26 cellular contexts compared by ENCODE assay signal in the genomic region with DNA sequence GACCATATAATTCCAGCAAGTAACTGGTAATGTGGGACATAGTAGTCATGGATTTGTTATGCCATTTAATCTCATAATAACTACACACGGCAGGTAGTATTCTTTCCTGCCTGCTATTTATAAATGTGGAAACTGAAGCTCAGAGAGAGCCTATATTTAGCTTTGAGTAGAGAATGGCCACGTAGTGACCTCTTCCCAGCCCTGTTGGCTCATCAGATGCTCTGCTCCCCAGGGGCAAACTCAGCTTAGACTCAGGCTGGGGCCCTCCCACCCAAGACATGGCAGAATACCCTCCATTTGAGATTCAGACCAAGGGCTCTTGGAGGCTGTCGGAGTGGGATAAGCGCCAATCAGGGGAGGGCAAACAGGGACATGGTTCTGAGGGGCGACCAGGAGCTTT. TPM values are rescaled to one million over a fixed set of nuclear protein-coding genes. Genes with fewer than 3 reads are reported as not detected.
DNase-seq lines count a peak whose midpoint lies in the region; ATAC-seq and TF ChIP-seq lines count a peak whose summit lies in the region.
"Had no signal": no experiment of that assay in that cellular context is flagged by ENCODE, and none has a peak within 500 bp of the region (broad histone marks: within the 10 kb centered on the region; RNA-seq: fewer than 3 reads in every experiment).

No MANE protein-coding gene starts in this region.

- H3K4me2 ChIP-seq in neural progenitor cell, result no peak overlapping the region
- H3K4me2 ChIP-seq: GM23338 had no signal

- no peaks in the 10 kb centered on the region for H3K79me2 ChIP-seq in neural progenitor cell (ENCODE audit: low read depth)

- H3K36me3 ChIP-seq in right atrium auricular region, result no peaks in the 10 kb centered on the region
- H3K36me3 ChIP-seq in cardiac muscle cell, result no peaks in the 10 kb centered on the region
- H3K36me3 ChIP-seq in neural progenitor cell, result no peaks in the 10 kb centered on the region
- no peaks in the 10 kb centered on the region for H3K36me3 ChIP-seq in tibial nerve

- 59 to 65% methylated on average over 5 of the region's 5 CpGs for WGBS in tibial nerve, 2 donors

- peak overlapping the region; percentile 13 for H3K27ac Mint-ChIP-seq in neural progenitor cell
- H3K27ac Mint-ChIP-seq: B cell, GM23338, IgD-negative memory B cell had no signal

- no peak overlapping the region for H3K27ac ChIP-seq in right atrium auricular region
- H3K27ac ChIP-seq in cardiac muscle cell, result peak overlapping the region; percentile 43
- H3K27ac ChIP-seq in neural progenitor cell, result no peak overlapping the region
- no peak overlapping the region for H3K27ac ChIP-seq in tibial nerve
- H3K27ac ChIP-seq: 22Rv1 had no signal

- no peak overlapping the region for H2AFZ ChIP-seq in neural progenitor cell (replicated peaks)
- H2AFZ ChIP-seq: GM23338 had no signal

- no peak overlapping the region for H3K4me3 ChIP-seq in right atrium auricular region
- no peak overlapping the region for H3K4me3 ChIP-seq in cardiac muscle cell
- H3K4me3 ChIP-seq in neural progenitor cell, result no peak overlapping the region
- no peak overlapping the region for H3K4me3 ChIP-seq in tibial nerve
- H3K4me3 ChIP-seq: GM23338 had no signal

- no peak for TF ChIP-seq POLR2A in tibial nerve (IDR thresholded peaks at IDR 0.05)

- no peak for TF ChIP-seq EP300 in tibial nerve (IDR thresholded peaks at IDR 0.05)

- peaks cover 10% of the 10 kb centered on the region for H3K27me3 Mint-ChIP-seq in neural progenitor cell (ENCODE audit: insufficient read depth, low read depth)

- H3K9me3 Mint-ChIP-seq in neural progenitor cell, result no peaks in the 10 kb centered on the region
- H3K9me3 Mint-ChIP-seq: CD4-positive, CD25-positive, alpha-beta regulatory T cell had no signal

- H3K4me1 Mint-ChIP-seq in neural progenitor cell, result peaks cover 36% of the 10 kb centered on the region

- H3K4me1 ChIP-seq in right atrium auricular region, result peaks cover 0 to 18% of the 10 kb centered on the region in 2 donors
- H3K4me1 ChIP-seq in cardiac muscle cell (ENCODE audit: low read depth), result peaks cover 38% of the 10 kb centered on the region
- no peaks in the 10 kb centered on the region for H3K4me1 ChIP-seq in neural progenitor cell
- no peaks in the 10 kb centered on the region for H3K4me1 ChIP-seq in tibial nerve

- DNase-seq in Right ventricle myocardium inferior (ENCODE audit: missing footprints) (no peak), right atrium auricular region (ENCODE audit: low spot score) (no peak), cardiac muscle cell (ENCODE audit: low read depth in 1 of 2, low spot score in 1 of 2) (peak in 1 of 2 donors; percentile 46), neural progenitor cell (ENCODE audit: low spot score) (no peak), tibial nerve (ENCODE audit: low spot score in 2 of 2) (no peak)
- no peak for DNase-seq in activated CD4-positive, CD25-positive, alpha-beta regulatory T cell treated with anti-CD3 and anti-CD28 coated beads, Interleukin-2, amount 50 U/mL, for 72 hours
- DNase-seq in stimulated activated CD4-positive, alpha-beta T cell treated with anti-CD3 and anti-CD28 coated beads, Interleukin-2, amount 100 ng/mL, for 48 hours, result no peak
- DNase-seq: CD4-positive, CD25-positive, alpha-beta regulatory T cell; COR-L47; DMS 273 treated with DMSO at 0.1 percent for 48 hours; DND-41; HCEC 1CT; Karpas-422; NCI-H1048; NCI-H1436; NCI-H2029 treated with DMSO at 0.1 percent for 48 hours; NCI-H2171; NCI-H446 treated with DMSO at 0.1 percent for 48 hours; NCI-H69; NK-92 treated with Interleukin-12 subunit alpha and Interleukin-12 subunit beta, amount 100 ng/mL, for 24 hours; SHP77 had no signal

- ATAC-seq in Right ventricle myocardium inferior (peak; percentile 81), HG03196 (IDR thresholded peaks at IDR 0.05; ENCODE audit: unreplicated experiment) (no peak)
- ATAC-seq: GM23338 had no signal

- H3F3A ChIP-seq in neural progenitor cell (ENCODE audit: low read depth), result no peaks in the 10 kb centered on the region

- H3K9me3 ChIP-seq in right atrium auricular region (no peaks in the 10 kb centered on the region), cardiac muscle cell (ENCODE audit: low read depth) (no peaks in the 10 kb centered on the region), neural progenitor cell (ENCODE audit: low read depth) (no peaks in the 10 kb centered on the region), tibial nerve (no peaks in the 10 kb centered on the region)

- H3K27me3 ChIP-seq in right atrium auricular region (no peaks in the 10 kb centered on the region), cardiac muscle cell (no peaks in the 10 kb centered on the region), neural progenitor cell (no peaks in the 10 kb centered on the region), tibial nerve (no peaks in the 10 kb centered on the region)

- no peaks in the 10 kb centered on the region for H3K36me3 Mint-ChIP-seq in neural progenitor cell
- H3K36me3 Mint-ChIP-seq: CD4-positive, CD25-positive, alpha-beta regulatory T cell; IgD-negative memory B cell had no signal

- H3K9ac ChIP-seq in neural progenitor cell, result no peak overlapping the region

- intact Hi-C loops in Right ventricle myocardium inferior (cut with DNase I), result no loop called here

- no peaks in the 10 kb centered on the region for H4K20me1 ChIP-seq in neural progenitor cell (ENCODE audit: low read depth)

- no peak overlapping the region for H3K4me3 Mint-ChIP-seq in neural progenitor cell
- H3K4me3 Mint-ChIP-seq: B cell; CD4-positive, CD25-positive, alpha-beta regulatory T cell; GM23338; IgD-negative memory B cell had no signal

- TF ChIP-seq CTCF in right atrium auricular region (IDR thresholded peaks at IDR 0.05) (no peak), cardiac muscle cell (IDR thresholded peaks at IDR 0.05; ENCODE audit: low read depth, low read length) (no peak), neural progenitor cell (IDR thresholded peaks at IDR 0.05) (no peak), tibial nerve (IDR thresholded peaks at IDR 0.05) (no peak)

RNA-seq across cellular contexts. Expression of gene HDAC11, which starts 17.3 kb away (rescaled TPM):
- 37.5 TPM for total RNA-seq in Right ventricle myocardium inferior
- total RNA-seq in right atrium auricular region, result 10 to 100 TPM; 30.6 to 30.7 TPM
- 35.3 and 35.7 TPM in 2 replicates for total RNA-seq in cardiac muscle cell
- polyA plus RNA-seq in cardiac muscle cell, result 27.1 and 41.4 TPM in 2 replicates
- total RNA-seq in neural progenitor cell (ENCODE audit: low replicate concordance), result 4.8 and 12.6 TPM in 2 replicates
- total RNA-seq in tibial nerve, result 10 to 100 TPM; 20.9 to 25.1 (median 23.9) TPM

RNA-seq across cellular contexts. Expression of gene NUP210, which starts 42.7 kb away (rescaled TPM):
- total RNA-seq in Right ventricle myocardium inferior (3.5 TPM), right atrium auricular region (1 to 10 TPM; 4.4 to 4.5 TPM), cardiac muscle cell (24.2 and 41.9 TPM in 2 replicates), neural progenitor cell (ENCODE audit: low replicate concordance) (37.1 and 78.9 TPM in 2 replicates), tibial nerve (1 to 10 TPM; 1.3 to 9.3 (median 2.0) TPM)
- polyA plus RNA-seq in cardiac muscle cell, result 23.7 and 28.6 TPM in 2 replicates
